26 cellular contexts compared by ENCODE assay signal in the genomic region with DNA sequence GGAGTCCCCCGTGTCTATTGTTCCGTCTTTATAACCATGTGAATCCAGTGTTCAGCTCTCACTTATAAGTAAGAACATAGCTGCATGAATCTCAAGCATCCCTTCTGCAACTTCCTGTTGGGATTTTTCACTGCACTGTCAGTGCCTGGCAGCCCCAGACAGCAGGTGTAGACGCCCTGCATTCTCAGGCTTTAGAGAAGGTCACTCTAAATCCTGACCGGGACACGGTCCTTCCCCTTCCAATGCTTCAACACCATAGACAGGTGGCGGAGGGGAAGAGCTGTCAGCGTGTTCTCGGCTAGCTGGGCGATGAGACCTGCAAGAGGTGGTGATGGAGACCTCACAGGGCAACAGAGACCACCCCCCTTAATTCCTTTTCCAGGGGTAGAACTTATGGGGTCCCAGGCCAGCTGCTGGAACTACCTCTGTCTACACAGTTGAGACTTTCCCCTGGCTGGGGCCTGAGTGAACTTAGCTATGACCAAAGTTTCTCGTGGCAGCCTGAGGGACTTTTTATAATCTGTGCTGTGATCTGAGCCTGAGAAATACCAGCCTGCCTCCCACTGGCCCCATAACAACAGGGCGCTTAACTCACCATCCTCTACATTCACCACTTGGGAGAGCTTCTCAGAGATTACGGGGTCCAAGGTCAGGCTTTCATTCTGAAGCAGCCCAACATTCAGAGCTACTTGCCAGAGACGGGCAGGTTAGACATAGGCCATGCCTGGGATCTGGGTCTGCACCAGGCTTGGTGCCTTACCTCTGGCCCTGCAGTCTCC.
DNase-seq lines count a peak whose midpoint lies in the region; ATAC-seq, FAIRE-seq and TF ChIP-seq lines count a peak whose summit lies in the region.
"Had no signal": no experiment of that assay in that cellular context is flagged by ENCODE, and none has a peak within 500 bp of the region (broad histone marks: within the 10 kb centered on the region; RNA-seq: fewer than 3 reads in every experiment).

No MANE protein-coding gene starts in this region.

- no peaks in the 10 kb centered on the region for H3K23me2 ChIP-seq in H1 (ENCODE audit: low read depth, low read length)

- peak; percentile 79 for ATAC-seq in GM23338
- no peak for ATAC-seq in GM21360 (IDR thresholded peaks at IDR 0.05; ENCODE audit: unreplicated experiment)

- H3F3A ChIP-seq in GM23338 (replicated peaks; ENCODE audit: low read depth): no peaks in the 10 kb centered on the region; the same call in 1 of the 2 replicates

- peaks cover 6% of the 10 kb centered on the region; the same call in 2 of the 3 replicates for H3K9me3 Mint-ChIP-seq in GM23338
- H3K9me3 Mint-ChIP-seq: activated CD4-positive, alpha-beta T cell treated with anti-CD3 and anti-CD28 coated beads, Interleukin-2, amount 10 ng/mL, durations not matched to agents 24 days and 14 days; activated naive CD8-positive, alpha-beta T cell treated with anti-CD3 and anti-CD28 coated beads, Interleukin-2, amount 10 ng/mL, durations not matched to agents 7 days and 5 days; activated T-cell treated with anti-CD3 and anti-CD28 coated beads, Interleukin-2, amount 50 U/mL, for 24 hours; neural crest cell; T-helper 2 cell treated with Interferon-gamma antibody and Interleukin-4, amounts not matched to agents 5 μg/mL and 100 μg/mL, for 36 hours had no signal

- no peaks in the 10 kb centered on the region for H3K79me1 ChIP-seq in H1 (ENCODE audit: low read depth, low read length)

- no peak overlapping the region for H3K4me3 Mint-ChIP-seq in GM23338
- H3K4me3 Mint-ChIP-seq: activated CD4-positive, alpha-beta T cell treated with anti-CD3 and anti-CD28 coated beads, Interleukin-2, amount 10 ng/mL, durations not matched to agents 24 days and 14 days; activated naive CD8-positive, alpha-beta T cell treated with anti-CD3 and anti-CD28 coated beads, Interleukin-2, amount 10 ng/mL, durations not matched to agents 7 days and 5 days; activated T-cell treated with anti-CD3 and anti-CD28 coated beads, Interleukin-2, amount 50 U/mL, for 24 hours; CD14-positive monocyte; neural crest cell; T-helper 2 cell treated with Interferon-gamma antibody and Interleukin-4, amounts not matched to agents 5 μg/mL and 100 μg/mL, for 36 hours had no signal

- H2BK15ac ChIP-seq in H1 (ENCODE audit: low read length): no peak overlapping the region

- TF ChIP-seq RAD21 in H1 (IDR thresholded peaks at IDR 0.05 in 1 of 2, conservative IDR thresholded peaks at IDR 0.05 in 1 of 2; ENCODE audit: low read depth in 2 of 2, low read length in 2 of 2): peak; percentile 58 to 63

- peak overlapping the region; percentile 60; the same call in 1 of the 2 replicates for H2BK12ac ChIP-seq in H1 (ENCODE audit: low read depth, low read length)

- H3K4me1 ChIP-seq in GM23338 (ENCODE audit: insufficient read depth): peaks cover 14% of the 10 kb centered on the region
- no peaks in the 10 kb centered on the region for H3K4me1 ChIP-seq in OCI-LY7 (ENCODE audit: insufficient read depth, low read length, poor library complexity, severe bottlenecking)
- peaks cover 3 to 11% (median 10%) of the 10 kb centered on the region in 4 experiments for H3K4me1 ChIP-seq in H1 (replicated peaks in 1 of 4; ENCODE audit: control insufficient read depth in 3 of 4, insufficient read depth in 4 of 4, low read length in 3 of 4)

- 0 out of 2 replicates have a peak overlapping the region, but pooled peaks have one; percentile 28 for H2AK5ac ChIP-seq in H1 (ENCODE audit: low read depth, low read length)

- no peak for TF ChIP-seq POLR2A in H1 (IDR thresholded peaks at IDR 0.05; ENCODE audit: control extremely low read depth in 1 of 2, low read depth in 2 of 2, low read length in 2 of 2)

- no peak overlapping the region for H2BK120ac ChIP-seq in H1 (replicated peaks; ENCODE audit: low read depth, low read length)

- H3K18ac ChIP-seq in H1 (ENCODE audit: extremely low read depth, low read length): no peak overlapping the region

- no peak overlapping the region for H4K5ac ChIP-seq in H1 (ENCODE audit: insufficient read length, low read depth, low read length)

- no peak for TF ChIP-seq EP300 in H1 (IDR thresholded peaks at IDR 0.05; ENCODE audit: borderline replicate concordance in 1 of 2, low read depth in 2 of 2, low read length in 2 of 2)

- peaks cover 3% of the 10 kb centered on the region; the same call in 1 of the 3 replicates for H3K36me3 Mint-ChIP-seq in GM23338 (ENCODE audit: low read depth)
- H3K36me3 Mint-ChIP-seq: activated naive CD8-positive, alpha-beta T cell treated with anti-CD3 and anti-CD28 coated beads, Interleukin-2, amount 10 ng/mL, durations not matched to agents 7 days and 5 days; CD14-positive monocyte had no signal

- no peak overlapping the region for H2AFZ ChIP-seq in GM23338
- H2AFZ ChIP-seq in OCI-LY7 (ENCODE audit: low read length): no peak overlapping the region
- H2AFZ ChIP-seq in H1 (ENCODE audit: low read length): no peak overlapping the region; the same call in 1 of the 2 replicates
- H2AFZ ChIP-seq: GM23248 had no signal

- H3K4me3 ChIP-seq in GM23338 (no peak overlapping the region), OCI-LY7 (ENCODE audit: low read depth, low read length, poor library complexity, severe bottlenecking) (no peak overlapping the region), H1 (ENCODE audit: extremely low read depth in 1 of 4, insufficient read depth in 2 of 4, low read depth in 3 of 4, low read length in 4 of 4) (no peak overlapping the region)
- H3K4me3 ChIP-seq: GM23248, lung, stomach, thyroid gland had no signal

- no peaks in the 10 kb centered on the region; the same call in 1 of the 2 replicates for H3K27me3 ChIP-seq in GM23338 (ENCODE audit: insufficient read depth)
- no peaks in the 10 kb centered on the region for H3K27me3 ChIP-seq in H1 (replicated peaks in 1 of 4; ENCODE audit: control insufficient read depth in 3 of 4, extremely low read depth in 1 of 4, insufficient read depth in 3 of 4, low read length in 3 of 4)
- H3K27me3 ChIP-seq: stomach, thyroid gland had no signal

- FAIRE-seq in H1 (lab: Jason Lieb, UNC): no peak
- FAIRE-seq: astrocyte, keratinocyte had no signal

- in situ Hi-C loops in GM13976 (cut with MboI; ENCODE audit: low sequenced_read_pairs, unreplicated experiment): no loop called here

- TF ChIP-seq CTCF in GM23338 (conservative IDR thresholded peaks at IDR 0.05; ENCODE audit: low read depth in 2 of 2): peak; percentile 13 to 60; a peak in 2 of 4 replicates
- TF ChIP-seq CTCF in OCI-LY7 (conservative IDR thresholded peaks at IDR 0.05; ENCODE audit: low read length): 0 out of 2 replicates have a peak, but pooled peaks have one; percentile 18
- peak; percentile 8 to 44 (median 23); a peak in 2 of 4 replicates for TF ChIP-seq CTCF in H1 (IDR thresholded peaks at IDR 0.05; ENCODE audit: control extremely low read depth in 1 of 3, insufficient read depth in 1 of 3, low read depth in 1 of 3, low read length in 3 of 3)
- TF ChIP-seq CTCF in GM13976 (IDR thresholded peaks at IDR 0.05; ENCODE audit: borderline replicate concordance, control extremely low read depth, extremely low read depth, insufficient read depth, missing control alignments): no peak

- H4K8ac ChIP-seq in H1 (ENCODE audit: extremely low read depth, insufficient read depth, low read length): no peak overlapping the region

- DNase-seq in GM23338 (ENCODE audit: low spot score): peak; percentile 55
- DNase-seq in OCI-LY7 (ENCODE audit: low spot score): no peak
- no peak for DNase-seq in H1 (ENCODE audit: low read depth in 1 of 2, low spot score in 2 of 2)
- DNase-seq in posterior vena cava (ENCODE audit: low spot score): peak; percentile 37
- DNase-seq in DMS 273 treated with DMSO at 0.1 percent for 48 hours (lab: John Stamatoyannopoulos, UW): no peak
- no peak for DNase-seq in GM13976 (ENCODE audit: low spot score)
- no peak for DNase-seq in stimulated activated naive CD4-positive, alpha-beta T cell (lab: John Stamatoyannopoulos, UW)
- DNase-seq: activated CD4-positive, alpha-beta T cell treated with anti-CD3 and anti-CD28 coated beads, Interleukin-2, amount 10 ng/mL, durations not matched to agents 24 days and 14 days; activated gamma-delta T cell; activated naive CD8-positive, alpha-beta T cell treated with anti-CD3 and anti-CD28 coated beads, Interleukin-2, amount 10 ng/mL, durations not matched to agents 7 days and 5 days; activated T-cell treated with anti-CD3 and anti-CD28 coated beads, Interleukin-2, amount 50 U/mL, for 24 hours; Calu3; cerebellar nuclear complex; GM23248; NCI-H1048; NCI-H187; NCI-H526 treated with DMSO at 0.1 percent for 48 hours; stomach; thyroid gland had no signal

- no peak overlapping the region for H3K27ac Mint-ChIP-seq in GM23338
- H3K27ac Mint-ChIP-seq: activated CD4-positive, alpha-beta T cell treated with anti-CD3 and anti-CD28 coated beads, Interleukin-2, amount 10 ng/mL, durations not matched to agents 24 days and 14 days; activated naive CD8-positive, alpha-beta T cell treated with anti-CD3 and anti-CD28 coated beads, Interleukin-2, amount 10 ng/mL, durations not matched to agents 7 days and 5 days; activated T-cell treated with anti-CD3 and anti-CD28 coated beads, Interleukin-2, amount 50 U/mL, for 24 hours; CD14-positive monocyte; T-helper 2 cell treated with Interferon-gamma antibody and Interleukin-4, amounts not matched to agents 5 μg/mL and 100 μg/mL, for 36 hours had no signal

- H3K4ac ChIP-seq in H1 (replicated peaks; ENCODE audit: insufficient read length, low read depth, low read length): no peak overlapping the region

- H4K20me1 ChIP-seq in GM23338 (replicated peaks; ENCODE audit: insufficient read depth) (no peaks in the 10 kb centered on the region), OCI-LY7 (ENCODE audit: insufficient read depth, low read length) (no peaks in the 10 kb centered on the region), H1 (replicated peaks in 1 of 2; ENCODE audit: control insufficient read depth in 1 of 2, insufficient read depth in 2 of 2, low read length in 2 of 2) (no peaks in the 10 kb centered on the region)

- H3K9me2 ChIP-seq in GM23338 (ENCODE audit: insufficient read depth) (peaks cover 16% of the 10 kb centered on the region), OCI-LY7 (ENCODE audit: insufficient read depth, low read length) (no peaks in the 10 kb centered on the region)

- intact Hi-C loops in OCI-LY7 (cut with micrococcal nuclease; ENCODE audit: unreplicated experiment): no loop called here
- intact Hi-C loops in posterior vena cava (cut with DNase I): no loop called here

- H3K4me2 ChIP-seq in GM23338: no peak overlapping the region
- no peak overlapping the region for H3K4me2 ChIP-seq in OCI-LY7 (ENCODE audit: low read length)
- no peak overlapping the region for H3K4me2 ChIP-seq in H1 (ENCODE audit: insufficient read depth in 1 of 2, low read depth in 2 of 2, low read length in 2 of 2)

- CTCF ChIA-PET in OCI-LY7 (lab: Charles Lee; ENCODE audit: unreplicated experiment): no interaction called here
- CTCF ChIA-PET in H1 (lab: Charles Lee; ENCODE audit: partially characterized antibody): interaction anchor here (0.8 to 1.9 kb wide), 13 partner anchors 10 to 278 kb away, joined by 3 to 6 read pairs (median 4); no protein-coding TSS in a partner anchor

- no peaks in the 10 kb centered on the region for H3K36me3 ChIP-seq in GM23338 (ENCODE audit: insufficient read depth)
- H3K36me3 ChIP-seq in OCI-LY7 (ENCODE audit: insufficient read depth, low read length): no peaks in the 10 kb centered on the region
- H3K36me3 ChIP-seq in H1 (ENCODE audit: control insufficient read depth in 2 of 4, insufficient read depth in 4 of 4, low read length in 3 of 4): no peaks in the 10 kb centered on the region
- H3K36me3 ChIP-seq: stomach, thyroid gland had no signal

- H3K14ac ChIP-seq in H1 (ENCODE audit: insufficient read length): no peak overlapping the region

- H3K56ac ChIP-seq in H1 (replicated peaks; ENCODE audit: insufficient read length, low read depth, low read length): no peak overlapping the region

- no peak overlapping the region for H4K91ac ChIP-seq in H1 (replicated peaks; ENCODE audit: insufficient read length, low read length)

- H2BK20ac ChIP-seq in H1 (ENCODE audit: low read length): 0 out of 2 replicates have a peak overlapping the region, but pooled peaks have one; percentile 66

- H3K4me1 Mint-ChIP-seq in GM23338: peaks cover 36% of the 10 kb centered on the region
- H3K4me1 Mint-ChIP-seq: activated CD4-positive, alpha-beta T cell treated with anti-CD3 and anti-CD28 coated beads, Interleukin-2, amount 10 ng/mL, durations not matched to agents 24 days and 14 days; activated naive CD8-positive, alpha-beta T cell treated with anti-CD3 and anti-CD28 coated beads, Interleukin-2, amount 10 ng/mL, durations not matched to agents 7 days and 5 days; CD14-positive monocyte had no signal

- H3K9me3 ChIP-seq in OCI-LY7 (ENCODE audit: low read length): no peaks in the 10 kb centered on the region
- H3K9me3 ChIP-seq in H1 (ENCODE audit: insufficient read depth in 2 of 2, low read depth in 1 of 2, low read length in 1 of 2): no peaks in the 10 kb centered on the region
- H3K9me3 ChIP-seq: stomach, thyroid gland had no signal

- no TSS peak for BruUV-seq in OCI-LY7 (replicated peaks; lab: Mats Ljungman, UMichigan)

- no peak overlapping the region for H3K9ac ChIP-seq in H1 (replicated peaks in 1 of 4; ENCODE audit: extremely low read depth in 1 of 4, low read depth in 3 of 4, low read length in 3 of 4)
- H3K9ac ChIP-seq: GM23248 had no signal

- peak overlapping the region; percentile 49; the same call in 1 of the 2 replicates for H2BK5ac ChIP-seq in H1 (ENCODE audit: low read depth, low read length)

- POLR2A ChIA-PET in OCI-LY7 (lab: Charles Lee) (interaction anchor here (0.6 kb wide), 1 partner anchor 79 kb away, joined by 3 read pairs; no protein-coding TSS in a partner anchor), H1 (lab: Charles Lee; ENCODE audit: partially characterized antibody) (interaction anchor here (0.6 to 1.2 kb wide), 3 partner anchors 10 to 1252 kb away, joined by 3 read pairs; no protein-coding TSS in a partner anchor)

- peaks cover 12% of the 10 kb centered on the region for H3K27me3 Mint-ChIP-seq in GM23338 (ENCODE audit: insufficient read depth, low read depth, poor library complexity)
- H3K27me3 Mint-ChIP-seq: activated T-cell treated with anti-CD3 and anti-CD28 coated beads, Interleukin-2, amount 50 U/mL, for 24 hours had no signal

- no peak overlapping the region for H3K23ac ChIP-seq in H1 (ENCODE audit: insufficient read length)

- H3K27ac ChIP-seq in GM23338 (ENCODE audit: low read depth): no peak overlapping the region
- no peak overlapping the region for H3K27ac ChIP-seq in OCI-LY7 (ENCODE audit: low read depth, low read length, poor library complexity, severe bottlenecking)
- no peak overlapping the region for H3K27ac ChIP-seq in H1 (ENCODE audit: low read depth, low read length)
- H3K27ac ChIP-seq: GM23248, stomach, thyroid gland had no signal

- WGBS in H1 (ENCODE audit: extremely low coverage in 1 of 2, insufficient coverage in 1 of 2, insufficient read length in 1 of 2, insufficient replicate concordance in 2 of 2, low coverage in 1 of 2, low lambda C conversion rate in 2 of 2, missing lambda C conversion rate in 1 of 2), 2 experiments: 83% methylated on average over 13 of the region's 13 CpGs; no CpG with 5 or more reads in 1 of the 2 experiments

- H3K79me2 ChIP-seq in GM23338 (replicated peaks; ENCODE audit: insufficient read depth) (no peaks in the 10 kb centered on the region), OCI-LY7 (ENCODE audit: insufficient read depth, low read depth, low read length) (no peaks in the 10 kb centered on the region), H1 (ENCODE audit: control insufficient read depth in 1 of 2, insufficient read depth in 2 of 2, low read length in 2 of 2) (no peaks in the 10 kb centered on the region)

Comparison
In these comparisons a context has a peak if more than half of its experiments do, and no peak if none do; other contexts are left out.
1. DNase-seq: peak in GM23338 (single experiment) and posterior vena cava (single experiment); none in OCI-LY7 (single experiment), H1 (0 of 2), DMS 273 treated with DMSO at 0.1 percent for 48 hours (single experiment), GM13976 (single experiment) and stimulated activated naive CD4-positive, alpha-beta T cell (0 of 6).